In genomic region chr2:10424916-10425505, GRCh38 we compare ENCODE assay signal across 16 cellular contexts. TPM values are rescaled to one million over a fixed set of nuclear protein-coding genes. Genes with fewer than 3 reads are reported as not detected.
A peak's percentile ranks its signal among the peaks of the same experiment; 100 is the strongest.
DNase-seq lines count a peak whose midpoint lies in the region; ATAC-seq, FAIRE-seq and TF ChIP-seq lines count a peak whose summit lies in the region.
"Had no signal": no experiment of that assay in that cellular context is flagged by ENCODE, and none has a peak within 500 bp of the region (broad histone marks: within the 10 kb centered on the region; RNA-seq: fewer than 3 reads in every experiment).

No MANE protein-coding gene starts in this region.

- 100% methylated on average over 5 of the region's 8 CpGs for WGBS in HepG2 (ENCODE audit: low lambda C conversion rate)
- WGBS in spleen, 5 donors = 84 to 100% (median 89%) methylated on average over 2 to 8 of the region's 8 CpGs

- DNase-seq in HepG2 (ENCODE audit: low spot score) (no peak), spleen (peak; percentile 59), SW 1271 (lab: John Stamatoyannopoulos, UW) (no peak), LoVo (ENCODE audit: low spot score) (no peak), OCI-LY7 (ENCODE audit: low spot score) (no peak)
- DNase-seq: BE2C; CD4-positive, CD25-positive, alpha-beta regulatory T cell; DMS53; GF-D8; HCEC 1CT; HFFc6 had no signal

- ATAC-seq in activated T-helper 17 cell treated with anti-CD3 and anti-CD28 coated beads, Interleukin-2, amount 50 U/mL, for 72 hours (replicated peaks) = peak; percentile 7
- no peak for ATAC-seq in HepG2

- no peak overlapping the region for H2AFZ ChIP-seq in HepG2 (ENCODE audit: low read length)
- no peak overlapping the region for H2AFZ ChIP-seq in OCI-LY7 (ENCODE audit: low read length)

- intact Hi-C loops in HepG2 (cut with micrococcal nuclease; ENCODE audit: unreplicated experiment) (no loop called here), spleen (cut with DNase I; ENCODE audit: low total_unique reads) (no loop called here), OCI-LY7 (cut with micrococcal nuclease; ENCODE audit: unreplicated experiment) (no loop called here)

- peaks cover 68% of the 10 kb centered on the region for H3K36me3 Mint-ChIP-seq in activated T-helper 17 cell treated with anti-CD3 and anti-CD28 coated beads, Interleukin-2, amount 50 U/mL, for 72 hours (ENCODE audit: low read depth)

- peak overlapping the region; percentile 40 to 97 (median 72); a peak in 21 of 22 replicates for H3K4me2 ChIP-seq in BLaER1 treated with 17β-estradiol and CSF1 and Interleukin-3, amounts not matched to agents 10 nM and 100 nM
- H3K4me2 ChIP-seq in HepG2 (ENCODE audit: low read depth, low read length) (no peak overlapping the region), OCI-LY7 (ENCODE audit: low read length) (no peak overlapping the region)

- TF ChIP-seq RAD21 in HepG2 (CRISPR knock-in tag; IDR thresholded peaks at IDR 0.05) = no peak

- TF ChIP-seq CTCF in HepG2 (CRISPR knock-in tag; IDR thresholded peaks at IDR 0.05) = no peak
- TF ChIP-seq CTCF in spleen (IDR thresholded peaks at IDR 0.05 in 8 of 11, conservative IDR thresholded peaks at IDR 0.05 in 3 of 11) = no peak
- TF ChIP-seq CTCF in OCI-LY7 (conservative IDR thresholded peaks at IDR 0.05; ENCODE audit: low read length) = no peak

- H3K27ac Mint-ChIP-seq in activated T-helper 17 cell treated with anti-CD3 and anti-CD28 coated beads, Interleukin-2, amount 50 U/mL, for 72 hours = no peak overlapping the region
- H3K27ac Mint-ChIP-seq: CD4-positive, CD25-positive, alpha-beta regulatory T cell had no signal

- H3K9me2 ChIP-seq in OCI-LY7 (ENCODE audit: insufficient read depth, low read length) = no peaks in the 10 kb centered on the region

- H3K9me3 Mint-ChIP-seq in activated T-helper 17 cell treated with anti-CD3 and anti-CD28 coated beads, Interleukin-2, amount 50 U/mL, for 72 hours = no peaks in the 10 kb centered on the region
- H3K9me3 Mint-ChIP-seq: CD4-positive, CD25-positive, alpha-beta regulatory T cell; HFFc6 had no signal

- H3K27me3 ChIP-seq in BLaER1 treated with 17β-estradiol and CSF1 and Interleukin-3, amounts not matched to agents 10 nM and 100 nM = peaks cover 0 to 36% (median 0%) of the 10 kb centered on the region in 11 experiments; a peak in 8 of 22 replicates
- H3K27me3 ChIP-seq in HepG2 (ENCODE audit: control insufficient read depth in 1 of 2, insufficient read depth in 2 of 2, low read length in 2 of 2) (no peaks in the 10 kb centered on the region), spleen (replicated peaks in 1 of 7) (no peaks in the 10 kb centered on the region)
- H3K27me3 ChIP-seq: BE2C had no signal

- no peaks in the 10 kb centered on the region for H3K9me3 ChIP-seq in BLaER1 treated with 17β-estradiol and CSF1 and Interleukin-3, amounts not matched to agents 10 nM and 100 nM (replicated peaks in 1 of 11)
- H3K9me3 ChIP-seq in HepG2 (ENCODE audit: low read length) (no peaks in the 10 kb centered on the region), spleen (no peaks in the 10 kb centered on the region), OCI-LY7 (ENCODE audit: low read length) (no peaks in the 10 kb centered on the region)
- H3K9me3 ChIP-seq: BE2C had no signal

- peak overlapping the region in 1 of 10 experiments; percentile 19; a peak in 3 of 20 replicates for H3K4me3 ChIP-seq in BLaER1 treated with 17β-estradiol and CSF1 and Interleukin-3, amounts not matched to agents 10 nM and 100 nM
- H3K4me3 ChIP-seq in HepG2 (replicated peaks in 1 of 3; ENCODE audit: insufficient read depth in 1 of 3, low read depth in 2 of 3, low read length in 3 of 3) (no peak overlapping the region), spleen (no peak overlapping the region), OCI-LY7 (ENCODE audit: low read depth, low read length, poor library complexity, severe bottlenecking) (no peak overlapping the region)

- H3K79me2 ChIP-seq in HepG2 (ENCODE audit: insufficient read depth, low read length) = no peaks in the 10 kb centered on the region
- H3K79me2 ChIP-seq in OCI-LY7 (ENCODE audit: insufficient read depth, low read depth, low read length) = no peaks in the 10 kb centered on the region

- H4K20me1 ChIP-seq in BLaER1 treated with 17β-estradiol and CSF1 and Interleukin-3, amounts not matched to agents 10 nM and 100 nM = peaks cover 28 to 79% (median 71%) of the 10 kb centered on the region in 11 experiments
- H4K20me1 ChIP-seq in HepG2 (ENCODE audit: insufficient read depth, low read length) (no peaks in the 10 kb centered on the region), OCI-LY7 (ENCODE audit: insufficient read depth, low read length) (no peaks in the 10 kb centered on the region)

- POLR2A ChIA-PET in HepG2 (lab: Yijun Ruan, JAX) = no interaction called here
- POLR2A ChIA-PET in OCI-LY7 (lab: Charles Lee) = interaction anchor here (0.5 kb wide), 1 partner anchor 162 kb away, joined by 3 read pairs; no protein-coding TSS in a partner anchor

- CTCF ChIA-PET in HepG2 (lab: Yijun Ruan, JAX; ENCODE audit: low intra/inter-chr PET ratio, low total read pairs) = no interaction called here
- CTCF ChIA-PET in OCI-LY7 (lab: Charles Lee; ENCODE audit: unreplicated experiment) = no interaction called here

- BruUV-seq in HepG2 (replicated peaks; lab: Mats Ljungman, UMichigan) (no TSS peak), OCI-LY7 (replicated peaks; lab: Mats Ljungman, UMichigan) (no TSS peak)

- H3K27ac ChIP-seq in BLaER1 treated with 17β-estradiol and CSF1 and Interleukin-3, amounts not matched to agents 10 nM and 100 nM = peak overlapping the region in 4 of 11 experiments; percentile 17 to 38 (median 22); a peak in 5 of 22 replicates
- H3K27ac ChIP-seq in HepG2 (ENCODE audit: extremely low read length, insufficient read depth, low read length) = no peak overlapping the region
- H3K27ac ChIP-seq in spleen = peak overlapping the region in 1 of 8 donors; percentile 25
- no peak overlapping the region for H3K27ac ChIP-seq in OCI-LY7 (ENCODE audit: low read depth, low read length, poor library complexity, severe bottlenecking)

- no peak for TF ChIP-seq POLR2A in HepG2 (IDR thresholded peaks at IDR 0.05; ENCODE audit: insufficient read depth in 1 of 2, low read depth in 2 of 2, low read length in 2 of 2)
- TF ChIP-seq POLR2A in spleen (IDR thresholded peaks at IDR 0.05) = no peak

- H3K9ac ChIP-seq in BLaER1 treated with 17β-estradiol and CSF1 and Interleukin-3, amounts not matched to agents 10 nM and 100 nM = peak overlapping the region in 5 of 11 experiments; percentile 29 to 59 (median 50); a peak in 8 of 22 replicates
- no peak overlapping the region for H3K9ac ChIP-seq in HepG2 (ENCODE audit: insufficient read depth, low read depth, low read length)

- no peak for TF ChIP-seq EP300 in HepG2 (IDR thresholded peaks at IDR 0.05; ENCODE audit: low read depth in 2 of 2, low read length in 2 of 2)
- TF ChIP-seq EP300 in HepG2 (CRISPR knock-in tag; IDR thresholded peaks at IDR 0.05; ENCODE audit: borderline replicate concordance) = no peak

- FAIRE-seq in HepG2 (lab: Jason Lieb, UNC) = no peak
- FAIRE-seq: A204.1, GM19239, HTR-8/SVneo had no signal

- peaks cover 27 to 83% (median 48%) of the 10 kb centered on the region in 11 experiments for H3K36me3 ChIP-seq in BLaER1 treated with 17β-estradiol and CSF1 and Interleukin-3, amounts not matched to agents 10 nM and 100 nM
- H3K36me3 ChIP-seq in HepG2 (replicated peaks in 1 of 2; ENCODE audit: control insufficient read depth in 1 of 2, insufficient read depth in 2 of 2, low read length in 2 of 2) = peaks cover 17 to 36% of the 10 kb centered on the region in 2 experiments; a peak in 4 of 5 replicates
- H3K36me3 ChIP-seq in spleen = peaks cover 3 to 88% (median 61%) of the 10 kb centered on the region in 6 donors
- no peaks in the 10 kb centered on the region for H3K36me3 ChIP-seq in OCI-LY7 (ENCODE audit: insufficient read depth, low read length)

- H3K4me3 Mint-ChIP-seq in activated T-helper 17 cell treated with anti-CD3 and anti-CD28 coated beads, Interleukin-2, amount 50 U/mL, for 72 hours = no peak overlapping the region
- H3K4me3 Mint-ChIP-seq: CD4-positive, CD25-positive, alpha-beta regulatory T cell; HFFc6 had no signal

- in situ Hi-C loops in HepG2 (cut with HindIII; ENCODE audit: extremely low pct_ligation_motif_present, low pct_unique_long_range_greater_than_20kb) = loop anchor here (25.0 kb wide), 1 partner anchor 613 kb away; no protein-coding TSS in a partner anchor

- no peaks in the 10 kb centered on the region for H3K27me3 Mint-ChIP-seq in activated T-helper 17 cell treated with anti-CD3 and anti-CD28 coated beads, Interleukin-2, amount 50 U/mL, for 72 hours
- H3K27me3 Mint-ChIP-seq: CD4-positive, CD25-positive, alpha-beta regulatory T cell had no signal

- H3K4me1 Mint-ChIP-seq in activated T-helper 17 cell treated with anti-CD3 and anti-CD28 coated beads, Interleukin-2, amount 50 U/mL, for 72 hours = no peaks in the 10 kb centered on the region
- H3K4me1 Mint-ChIP-seq: CD4-positive, CD25-positive, alpha-beta regulatory T cell had no signal

- H3K4me1 ChIP-seq in BLaER1 treated with 17β-estradiol and CSF1 and Interleukin-3, amounts not matched to agents 10 nM and 100 nM = peaks cover 22 to 64% (median 59%) of the 10 kb centered on the region in 10 experiments
- no peaks in the 10 kb centered on the region for H3K4me1 ChIP-seq in HepG2 (ENCODE audit: insufficient read depth, low read length)
- H3K4me1 ChIP-seq in spleen = no peaks in the 10 kb centered on the region
- H3K4me1 ChIP-seq in OCI-LY7 (ENCODE audit: insufficient read depth, low read length, poor library complexity, severe bottlenecking) = no peaks in the 10 kb centered on the region
- H3K4me1 ChIP-seq: BE2C had no signal

RNA-seq across cellular contexts. Expression of gene ODC1, which starts 23.1 kb away (rescaled TPM):
- 100 to 1,000 TPM in 1 of 2 donors, 10 to 100 TPM in 1; 60.3 to 180 TPM for total RNA-seq in activated T-helper 17 cell treated with anti-CD3 and anti-CD28 coated beads, Interleukin-2, amount 50 U/mL, for 72 hours
- 371 and 422 TPM in 2 replicates for total RNA-seq in HepG2 (2016; rRNA removed; fragmentation: Illumina TruSeq; extraction: Trizol)
- 747 and 845 TPM in 2 replicates for total RNA-seq in HepG2 (2016; cell fraction: cytosol; rRNA removed; fragmentation: Illumina TruSeq; extraction: Trizol; ENCODE audit: low read depth)
- 382 and 405 TPM in 2 replicates for total RNA-seq in HepG2 (2016; cell fraction: insoluble cytoplasmic fraction; rRNA removed; fragmentation: Illumina TruSeq; extraction: Trizol)
- 1,179 and 1,380 TPM in 2 replicates for total RNA-seq in HepG2 (2016; cell fraction: membrane; rRNA removed; fragmentation: Illumina TruSeq; extraction: Trizol)
- 154 and 170 TPM in 2 replicates for total RNA-seq in HepG2 (2016; cell fraction: nucleus; rRNA removed; fragmentation: Illumina TruSeq; extraction: Trizol)
- polyA plus RNA-seq in HepG2 (2011; rRNA removed) = 105 and 142 TPM in 2 replicates
- 93.6 and 131 TPM in 2 replicates for polyA plus RNA-seq in HepG2 (2011; cell fraction: cytosol; rRNA removed)
- polyA plus RNA-seq in HepG2 (2011; cell fraction: nucleus; rRNA removed) = 44.5 and 56.5 TPM in 2 replicates
- polyA plus RNA-seq in HepG2 (2012) = 108 and 109 TPM in 2 replicates
- polyA plus RNA-seq in HepG2 (2016; cell fraction: cytosol; fragmentation: Illumina TruSeq; extraction: Trizol; ENCODE audit: low read depth) = 923 and 940 TPM in 2 replicates
- polyA plus RNA-seq in HepG2 (2016; cell fraction: insoluble cytoplasmic fraction; fragmentation: Illumina TruSeq; extraction: Trizol; ENCODE audit: low read depth) = 367 and 392 TPM in 2 replicates
- 1,008 and 1,080 TPM in 2 replicates for polyA plus RNA-seq in HepG2 (2016; cell fraction: membrane; fragmentation: Illumina TruSeq; extraction: Trizol; ENCODE audit: low read depth)
- 235 and 237 TPM in 2 replicates for polyA plus RNA-seq in HepG2 (2016; cell fraction: nucleus; fragmentation: Illumina TruSeq; extraction: Trizol; ENCODE audit: insufficient read depth, low read depth)
- polyA minus RNA-seq in HepG2 (2011; rRNA and poly(A)+ RNA removed; ENCODE audit: low replicate concordance) = 64.0 and 223 TPM in 2 replicates
- 53.3 and 58.5 TPM in 2 replicates for polyA minus RNA-seq in HepG2 (2011; cell fraction: cytosol; rRNA and poly(A)+ RNA removed)
- 32.7 and 35.2 TPM in 2 replicates for polyA minus RNA-seq in HepG2 (2011; cell fraction: nucleus; rRNA and poly(A)+ RNA removed)
- total RNA-seq in spleen = 10 to 100 TPM; 28.9 to 84.3 (median 62.8) TPM
- 10 to 100 TPM; 38.0 to 78.1 (median 65.3) TPM for polyA plus RNA-seq in spleen
- 273 and 306 TPM in 2 replicates for total RNA-seq in OCI-LY7 (2014; rRNA removed; shearing (Covaris generic))
- total RNA-seq in OCI-LY7 (2022) = 221 and 256 TPM in 2 replicates

Comparison
In these comparisons a context has a peak if more than half of its experiments do, and no peak if none do; other contexts are left out.
1. H3K4me2 ChIP-seq: peak in BLaER1 treated with 17β-estradiol and CSF1 and Interleukin-3, amounts not matched to agents 10 nM and 100 nM (11 of 11); none in HepG2 (single experiment) and OCI-LY7 (single experiment).